ENCODE assay signal across 1 cellular context in the genomic region with DNA sequence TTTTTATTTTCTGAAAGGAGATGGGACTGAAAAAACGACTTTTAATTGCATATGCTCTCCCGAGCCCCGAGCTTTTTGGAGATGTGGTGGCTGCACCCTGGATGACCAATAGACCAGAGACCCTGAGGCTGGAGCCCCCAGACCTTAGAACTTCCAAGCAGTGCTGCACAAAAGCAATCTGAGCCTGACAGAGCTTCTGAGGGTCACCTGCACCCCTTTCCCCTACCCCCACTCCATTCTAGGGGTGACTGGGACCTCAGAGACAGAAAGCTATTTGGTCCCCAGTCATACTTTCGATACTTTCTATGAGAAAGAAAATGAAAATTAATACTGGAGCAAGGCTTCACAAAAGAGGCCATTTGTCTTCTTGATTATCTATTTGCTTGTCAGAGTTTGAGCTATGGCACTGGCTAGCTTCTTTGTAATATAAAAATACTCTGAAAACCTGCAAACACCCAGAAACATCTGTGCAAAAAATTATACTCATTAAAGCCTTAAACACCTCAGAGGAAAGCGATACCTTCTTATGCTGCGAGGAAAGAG.
TF ChIP-seq lines count a peak whose summit lies in the region.

No MANE protein-coding gene starts in this region.

TF ChIP-seq in H1, 55 proteins besides CTCF, POLR2A, EP300 and RAD21:
- TF ChIP-seq TCF12 (IDR thresholded peaks at IDR 0.05; ENCODE audit: low read depth, low read length) = no peak
- TF ChIP-seq SUZ12 (IDR thresholded peaks at IDR 0.05; ENCODE audit: low read length) = peak; percentile 70
- peak; percentile 89 for TF ChIP-seq EZH2 (IDR thresholded peaks at IDR 0.05; ENCODE audit: low read depth, low read length, severe bottlenecking)
- peak; percentile 87 for TF ChIP-seq RNF2 (IDR thresholded peaks at IDR 0.05; ENCODE audit: borderline replicate concordance, low read depth, low read length, missing control alignments, poor library complexity, severe bottlenecking)
